1 cellular context compared by ENCODE assay signal in genomic region chr4:181685911-181686310, GRCh38.
TF ChIP-seq lines count a peak whose summit lies in the region.

No MANE protein-coding gene starts in this region.

TF ChIP-seq in SK-N-SH, 30 proteins besides CTCF, POLR2A, EP300 and RAD21 (continued from another document):
- TF ChIP-seq MAX (IDR thresholded peaks at IDR 0.05; ENCODE audit: low read depth) (0 out of 2 replicates have a peak, but pooled peaks have one; percentile 3), SIN3A (IDR thresholded peaks at IDR 0.05; ENCODE audit: borderline replicate concordance, low read depth, low read length) (no peak), FOSL2 (IDR thresholded peaks at IDR 0.05; ENCODE audit: borderline replicate concordance, low read depth) (peak; percentile 70; the same call in 1 of the 2 replicates), JUND (IDR thresholded peaks at IDR 0.05) (peak; percentile 72), NRF1 (IDR thresholded peaks at IDR 0.05; ENCODE audit: low read depth, low read length) (no peak)
- TF ChIP-seq, protein P1, sequence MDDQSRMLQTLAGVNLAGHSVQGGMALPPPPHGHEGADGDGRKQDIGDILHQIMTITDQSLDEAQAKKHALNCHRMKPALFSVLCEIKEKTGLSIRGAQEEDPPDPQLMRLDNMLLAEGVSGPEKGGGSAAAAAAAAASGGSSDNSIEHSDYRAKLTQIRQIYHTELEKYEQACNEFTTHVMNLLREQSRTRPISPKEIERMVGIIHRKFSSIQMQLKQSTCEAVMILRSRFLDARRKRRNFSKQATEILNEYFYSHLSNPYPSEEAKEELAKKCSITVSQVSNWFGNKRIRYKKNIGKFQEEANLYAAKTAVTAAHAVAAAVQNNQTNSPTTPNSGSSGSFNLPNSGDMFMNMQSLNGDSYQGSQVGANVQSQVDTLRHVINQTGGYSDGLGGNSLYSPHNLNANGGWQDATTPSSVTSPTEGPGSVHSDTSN (IDR thresholded peaks at IDR 0.05), result peak; percentile 80
- TF ChIP-seq, protein P2, sequence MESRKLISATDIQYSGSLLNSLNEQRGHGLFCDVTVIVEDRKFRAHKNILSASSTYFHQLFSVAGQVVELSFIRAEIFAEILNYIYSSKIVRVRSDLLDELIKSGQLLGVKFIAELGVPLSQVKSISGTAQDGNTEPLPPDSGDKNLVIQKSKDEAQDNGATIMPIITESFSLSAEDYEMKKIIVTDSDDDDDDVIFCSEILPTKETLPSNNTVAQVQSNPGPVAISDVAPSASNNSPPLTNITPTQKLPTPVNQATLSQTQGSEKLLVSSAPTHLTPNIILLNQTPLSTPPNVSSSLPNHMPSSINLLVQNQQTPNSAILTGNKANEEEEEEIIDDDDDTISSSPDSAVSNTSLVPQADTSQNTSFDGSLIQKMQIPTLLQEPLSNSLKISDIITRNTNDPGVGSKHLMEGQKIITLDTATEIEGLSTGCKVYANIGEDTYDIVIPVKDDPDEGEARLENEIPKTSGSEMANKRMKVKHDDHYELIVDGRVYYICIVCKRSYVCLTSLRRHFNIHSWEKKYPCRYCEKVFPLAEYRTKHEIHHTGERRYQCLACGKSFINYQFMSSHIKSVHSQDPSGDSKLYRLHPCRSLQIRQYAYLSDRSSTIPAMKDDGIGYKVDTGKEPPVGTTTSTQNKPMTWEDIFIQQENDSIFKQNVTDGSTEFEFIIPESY (IDR thresholded peaks at IDR 0.05; ENCODE audit: borderline replicate concordance, low read depth), result 0 out of 2 replicates have a peak, but pooled peaks have one; percentile 2
TF ChIP-seq in SK-N-SH: peak in this region for 6.
